9 cellular contexts compared by ENCODE assay signal in the genomic region with DNA sequence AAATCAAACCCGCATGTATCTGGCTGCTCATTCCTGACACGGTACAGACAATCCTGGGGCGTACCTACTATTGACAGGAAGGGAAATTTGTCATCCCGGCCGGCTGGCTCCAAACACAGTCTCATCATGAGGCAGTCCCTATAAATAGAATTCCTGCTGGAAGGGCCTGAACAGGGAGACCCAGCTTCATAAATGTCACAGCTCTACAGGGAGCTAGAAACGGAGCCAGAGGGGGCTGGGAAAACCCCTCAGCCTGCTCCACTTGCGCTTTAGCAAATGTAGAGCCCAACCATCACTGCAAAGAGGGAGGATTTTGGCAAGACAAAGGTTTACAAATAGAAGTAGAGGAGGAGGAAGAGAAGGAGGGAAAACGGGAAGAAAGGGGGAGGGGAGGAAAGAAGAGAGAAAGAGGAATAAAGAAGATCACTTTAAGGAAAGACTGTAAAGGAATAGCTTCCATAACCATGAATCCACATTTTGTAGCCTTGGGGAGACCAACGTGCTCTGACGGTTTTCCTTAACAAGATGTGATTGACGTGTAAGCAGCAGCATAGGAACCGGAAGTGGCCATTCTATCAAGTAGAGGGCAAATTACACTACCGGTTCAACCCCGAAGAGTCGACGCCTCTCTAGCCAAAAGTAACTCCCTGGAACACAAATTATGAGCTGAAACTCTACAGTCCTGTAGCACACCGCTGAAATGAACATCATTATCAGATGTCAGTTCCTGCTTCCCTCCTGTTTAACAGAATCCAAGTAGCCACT. TPM values are rescaled to one million over a fixed set of nuclear protein-coding genes. Genes with fewer than 3 reads are reported as not detected.
DNase-seq lines count a peak whose midpoint lies in the region; ATAC-seq, FAIRE-seq and TF ChIP-seq lines count a peak whose summit lies in the region.
"Had no signal": no experiment of that assay in that cellular context is flagged by ENCODE, and none has a peak within 500 bp of the region (broad histone marks: within the 10 kb centered on the region; RNA-seq: fewer than 3 reads in every experiment).

No MANE protein-coding gene starts in this region.

- peak; percentile 88 for ATAC-seq in GM23338
- ATAC-seq in GM12878 = no peak
- ATAC-seq in heart right ventricle = peak; percentile 79 to 93 (median 88)
- no peak for ATAC-seq in activated CD8-positive, alpha-beta T cell treated with anti-CD3 and anti-CD28 coated beads for 36 hours

- H3K27ac Mint-ChIP-seq in GM23338 = peak overlapping the region; percentile 65
- no peak overlapping the region for H3K27ac Mint-ChIP-seq in activated CD8-positive, alpha-beta T cell treated with anti-CD3 and anti-CD28 coated beads for 36 hours

- peak; percentile 53 for DNase-seq in GM23338 (ENCODE audit: low spot score)
- DNase-seq in GM12878 (ENCODE audit: low read depth, low spot score) = no peak
- DNase-seq in heart right ventricle = peak; percentile 71 to 87
- DNase-seq in posterior vena cava (ENCODE audit: low spot score) = peak; percentile 81
- no peak for DNase-seq in activated CD8-positive, alpha-beta T cell treated with anti-CD3 and anti-CD28 coated beads for 36 hours
- DNase-seq in NCI-H2196 (lab: John Stamatoyannopoulos, UW; ENCODE audit: unreplicated experiment) = no peak
- no peak for DNase-seq in stimulated activated CD4-positive, alpha-beta T cell treated with anti-CD3 and anti-CD28 coated beads, Interleukin-4, amount 100 ng/mL, for 24 hours
- no peak for DNase-seq in activated CD8-positive, alpha-beta memory T cell treated with anti-CD3 and anti-CD28 coated beads, Interleukin-2, amount 50 U/mL, for 4 hours

- POLR2A ChIA-PET in GM12878 (lab: Charles Lee) = interaction anchor here (0.5 to 0.6 kb wide), 2 partner anchors 207 to 294 kb away, joined by 3 read pairs; no protein-coding TSS in a partner anchor
- POLR2A ChIA-PET in activated CD8-positive, alpha-beta T cell treated with anti-CD3 and anti-CD28 coated beads for 36 hours (lab: Charles Lee) = no interaction called here

- in situ Hi-C loops in GM12878 (cut with MboI) = no loop called here

- peaks cover 2% of the 10 kb centered on the region; the same call in 1 of the 3 replicates for H3K9me3 Mint-ChIP-seq in GM23338
- no peaks in the 10 kb centered on the region for H3K9me3 Mint-ChIP-seq in activated CD8-positive, alpha-beta T cell treated with anti-CD3 and anti-CD28 coated beads for 36 hours

- H3K9me3 ChIP-seq in GM12878 (replicated peaks; ENCODE audit: control insufficient read depth, insufficient read depth, low read length) (no peaks in the 10 kb centered on the region), heart right ventricle (no peaks in the 10 kb centered on the region)
- H3K9me3 ChIP-seq: SJCRH30 had no signal

- peaks cover 3% of the 10 kb centered on the region for H3K27me3 Mint-ChIP-seq in GM23338 (ENCODE audit: insufficient read depth, low read depth, poor library complexity)
- no peaks in the 10 kb centered on the region for H3K27me3 Mint-ChIP-seq in activated CD8-positive, alpha-beta T cell treated with anti-CD3 and anti-CD28 coated beads for 36 hours

- no peaks in the 10 kb centered on the region for H3K79me2 ChIP-seq in GM23338 (replicated peaks; ENCODE audit: insufficient read depth)
- no peaks in the 10 kb centered on the region for H3K79me2 ChIP-seq in GM12878 (ENCODE audit: control insufficient read depth, insufficient read depth, low read length)

- H3K4me1 ChIP-seq in GM23338 (ENCODE audit: insufficient read depth) (peaks cover 30% of the 10 kb centered on the region), GM12878 (ENCODE audit: control insufficient read depth, insufficient read depth, low read length) (no peaks in the 10 kb centered on the region), heart right ventricle (peaks cover 10 to 76% (median 52%) of the 10 kb centered on the region in 9 donors)

- H3K36me3 Mint-ChIP-seq in GM23338 (ENCODE audit: low read depth) = peaks cover 12% of the 10 kb centered on the region; the same call in 1 of the 3 replicates
- H3K36me3 Mint-ChIP-seq in activated CD8-positive, alpha-beta T cell treated with anti-CD3 and anti-CD28 coated beads for 36 hours (ENCODE audit: low read depth) = peaks cover 2% of the 10 kb centered on the region

- intact Hi-C loops in GM12878 (cut with micrococcal nuclease; ENCODE audit: unreplicated experiment) = no loop called here
- intact Hi-C loops in heart right ventricle (cut with DNase I) = loop anchor here in 4 of 10 donors (2.0 to 10.0 kb wide), 4 partner anchors 57 to 62 kb away; a partner anchor contains a TSS
- intact Hi-C loops in posterior vena cava (cut with DNase I) = no loop called here
- intact Hi-C loops in activated CD8-positive, alpha-beta T cell treated with anti-CD3 and anti-CD28 coated beads for 36 hours (cut with micrococcal nuclease) = no loop called here

- H3K27me3 ChIP-seq in GM23338 (ENCODE audit: insufficient read depth) (no peaks in the 10 kb centered on the region), GM12878 (replicated peaks in 1 of 2; ENCODE audit: control insufficient read depth in 2 of 2, insufficient read depth in 2 of 2, low read length in 1 of 2) (no peaks in the 10 kb centered on the region), heart right ventricle (no peaks in the 10 kb centered on the region)
- H3K27me3 ChIP-seq: SJCRH30 had no signal

- no peak for TF ChIP-seq CTCF in GM23338 (conservative IDR thresholded peaks at IDR 0.05; ENCODE audit: low read depth in 2 of 2)
- no peak for TF ChIP-seq CTCF in GM12878 (IDR thresholded peaks at IDR 0.05 in 2 of 3, conservative IDR thresholded peaks at IDR 0.05 in 1 of 3; ENCODE audit: control insufficient read depth in 2 of 3, extremely low read depth in 1 of 3, insufficient read depth in 1 of 3, low read depth in 3 of 3, low read length in 3 of 3)
- no peak for TF ChIP-seq CTCF in heart right ventricle (IDR thresholded peaks at IDR 0.05)
- TF ChIP-seq CTCF in activated CD8-positive, alpha-beta T cell treated with anti-CD3 and anti-CD28 coated beads for 36 hours (IDR thresholded peaks at IDR 0.05) = no peak

- RAD21 ChIA-PET in GM12878 (lab: Charles Lee; ENCODE audit: unreplicated experiment) = no interaction called here

- H3K27ac ChIP-seq in GM23338 (ENCODE audit: low read depth) (no peak overlapping the region), GM12878 (ENCODE audit: control insufficient read depth, insufficient read depth) (no peak overlapping the region), heart right ventricle (peak overlapping the region; percentile 83 to 97 (median 90))
- H3K27ac ChIP-seq: SJCRH30 had no signal

- H3K4me3 Mint-ChIP-seq in GM23338 = no peak overlapping the region
- H3K4me3 Mint-ChIP-seq in activated CD8-positive, alpha-beta T cell treated with anti-CD3 and anti-CD28 coated beads for 36 hours = no peak overlapping the region

- H3K4me3 ChIP-seq in GM23338 = no peak overlapping the region
- H3K4me3 ChIP-seq in GM12878 = no peak overlapping the region
- H3K4me3 ChIP-seq in heart right ventricle = peak overlapping the region in 6 of 10 donors; percentile 17 to 34 (median 28)
- H3K4me3 ChIP-seq: SJCRH30 had no signal

- H2AFZ ChIP-seq in GM23338 = peak overlapping the region; percentile 28; the same call in 1 of the 2 replicates
- no peak overlapping the region for H2AFZ ChIP-seq in GM12878 (ENCODE audit: control insufficient read depth, low read depth, low read length)

- H3K36me3 ChIP-seq in GM23338 (ENCODE audit: insufficient read depth) (0 out of 2 replicates have a peak, but pooled peaks cover 3% of the 10 kb centered on the region), GM12878 (ENCODE audit: control insufficient read depth in 2 of 2, insufficient read depth in 2 of 2, low read length in 1 of 2) (peaks cover 0 to 4% of the 10 kb centered on the region in 2 experiments; a peak in 1 of 4 replicates), heart right ventricle (no peaks in the 10 kb centered on the region)
- H3K36me3 ChIP-seq: SJCRH30 had no signal

- CTCF ChIA-PET in GM12878 (lab: Yijun Ruan, JAX) = interaction anchor here (1.0 kb wide), 1 partner anchor 16 kb away, joined by 3 read pairs; no protein-coding TSS in a partner anchor
- CTCF ChIA-PET in activated CD8-positive, alpha-beta T cell treated with anti-CD3 and anti-CD28 coated beads for 36 hours (lab: Charles Lee) = interaction anchor here (0.6 kb wide), 1 partner anchor 763 kb away, joined by 3 read pairs; no protein-coding TSS in a partner anchor

- BruUV-seq in GM12878 (replicated peaks; lab: Mats Ljungman, UMichigan) = no TSS peak

- TF ChIP-seq RAD21 in GM12878 (IDR thresholded peaks at IDR 0.05; ENCODE audit: insufficient read depth, low read depth, low read length) = no peak

- TF ChIP-seq POLR2A in GM12878 (IDR thresholded peaks at IDR 0.05; ENCODE audit: low read depth, low read length) = no peak

- no peaks in the 10 kb centered on the region for H3F3A ChIP-seq in GM23338 (replicated peaks; ENCODE audit: low read depth)

- H3K4me2 ChIP-seq in GM23338 = peak overlapping the region; percentile 23
- no peak overlapping the region for H3K4me2 ChIP-seq in GM12878 (ENCODE audit: control insufficient read depth, insufficient read depth)

- FAIRE-seq in GM12878 (lab: Jason Lieb, UNC) = no peak

- peaks cover 30% of the 10 kb centered on the region for H3K4me1 Mint-ChIP-seq in GM23338
- no peaks in the 10 kb centered on the region for H3K4me1 Mint-ChIP-seq in activated CD8-positive, alpha-beta T cell treated with anti-CD3 and anti-CD28 coated beads for 36 hours (ENCODE audit: low read depth)

- no peak for TF ChIP-seq EP300 in GM12878 (IDR thresholded peaks at IDR 0.05; ENCODE audit: borderline replicate concordance in 1 of 2, control insufficient read depth in 1 of 2, low read depth in 2 of 2, low read length in 2 of 2)

- H3K9me2 ChIP-seq in GM23338 (ENCODE audit: insufficient read depth) = no peaks in the 10 kb centered on the region

- H3K9ac ChIP-seq in GM12878 (ENCODE audit: control insufficient read depth, insufficient read depth, low read length) = no peak overlapping the region

- no peaks in the 10 kb centered on the region for H4K20me1 ChIP-seq in GM23338 (replicated peaks; ENCODE audit: insufficient read depth)
- no peaks in the 10 kb centered on the region for H4K20me1 ChIP-seq in GM12878 (ENCODE audit: control insufficient read depth, insufficient read depth)

- WGBS in GM12878 (ENCODE audit: insufficient coverage, insufficient replicate concordance, low lambda C conversion rate, missing lambda C conversion rate) = 85% methylated on average over 17 of the region's 17 CpGs
- WGBS in heart right ventricle, 2 donors = 11 to 17% methylated on average over 17 of the region's 17 CpGs

- SMC1A ChIA-PET in GM12878 (lab: Charles Lee; ENCODE audit: uncharacterized antibody, unreplicated experiment) = interaction anchor here (0.9 to 1.3 kb wide), 3 partner anchors 22 to 65 kb away, joined by 3 to 4 read pairs (median 3); no protein-coding TSS in a partner anchor

RNA-seq across cellular contexts. Expression of a gene that starts 56.8 kb away (rescaled TPM):
- total RNA-seq in GM23338 (2014; rRNA removed; shearing (Covaris generic)) = 8.3 and 12.5 TPM in 2 replicates
- polyA plus RNA-seq in GM23338 (2016; fragmentation: Nextera tagmentation; extraction: Ambion mirVana) = 13.2 and 15.7 TPM in 2 replicates
- 146 and 150 TPM in 2 replicates for total RNA-seq in GM12878 (2013; cell fraction: nucleolus; rRNA removed)
- 5.0 and 6.6 TPM in 2 replicates for total RNA-seq in GM12878 (2014; rRNA removed)
- 8.2 and 9.5 TPM in 2 replicates for total RNA-seq in GM12878 (2014; rRNA removed; fragmentation: Illumina TruSeq; extraction: Trizol)
- total RNA-seq in GM12878 (2021) = 7.5 and 9.0 TPM in 2 replicates
- 1.2 TPM for polyA plus RNA-seq in GM12878 (2011; ENCODE audit: low read depth)
- polyA plus RNA-seq in GM12878 (2011; rRNA removed) = 1.8 and 2.2 TPM in 2 replicates
- polyA plus RNA-seq in GM12878 (2011; cell fraction: cytosol; rRNA removed) = 0.76 and 0.82 TPM in 2 replicates
- polyA plus RNA-seq in GM12878 (2011; cell fraction: nucleus; rRNA removed) = 14.9 and 15.2 TPM in 2 replicates
- 0.73 and 1.2 TPM in 2 replicates for polyA plus RNA-seq in GM12878 (2012)
- polyA plus RNA-seq in GM12878 (2014; fragmentation: Illumina TruSeq; extraction: Trizol) = 1.6 and 4.9 TPM in 2 replicates
- 1 to 10 TPM in 1 of 2 experiments, under 1 TPM in 1; 0.15 to 1.4 TPM for polyA plus RNA-seq in GM12878 (2014; fragmentation: Nextera tagmentation; extraction: Ambion mirVana)
- 1.3 and 2.9 TPM in 2 replicates for polyA plus RNA-seq in GM12878 (2014; rRNA removed)
- 1 to 10 TPM; 1.7 to 3.8 TPM for polyA plus RNA-seq in GM12878 (2016; fragmentation: Nextera tagmentation; extraction: Ambion mirVana)
- polyA minus RNA-seq in GM12878 (2011; rRNA and poly(A)+ RNA removed) = 76.5 and 87.9 TPM in 2 replicates
- polyA minus RNA-seq in GM12878 (2011; cell fraction: cytosol; rRNA and poly(A)+ RNA removed) = 6.0 and 6.7 TPM in 2 replicates
- 89.9 and 106 TPM in 2 replicates for polyA minus RNA-seq in GM12878 (2011; cell fraction: nucleus; rRNA and poly(A)+ RNA removed)
- 1,000 to 10,000 TPM; 2,633 to 4,921 (median 3,995) TPM for total RNA-seq in heart right ventricle
- polyA plus RNA-seq in heart right ventricle = 100 to 1,000 TPM in 1 of 2 donors, 10 to 100 TPM in 1; 65.7 to 862 TPM
- 1 to 10 TPM; 6.4 to 6.7 TPM for total RNA-seq in posterior vena cava
- total RNA-seq in activated CD8-positive, alpha-beta T cell treated with anti-CD3 and anti-CD28 coated beads for 36 hours = 1 to 10 TPM; 2.8 to 4.3 TPM

Comparison
In these comparisons a context has a peak if more than half of its experiments do, and no peak if none do; other contexts are left out.
1. ATAC-seq: peak in GM23338 (single experiment) and heart right ventricle (8 of 8); none in GM12878 (single experiment) and activated CD8-positive, alpha-beta T cell treated with anti-CD3 and anti-CD28 coated beads for 36 hours (single experiment).
2. DNase-seq: peak in GM23338 (single experiment), heart right ventricle (2 of 2) and posterior vena cava (single experiment); none in GM12878 (single experiment), activated CD8-positive, alpha-beta T cell treated with anti-CD3 and anti-CD28 coated beads for 36 hours (single experiment), NCI-H2196 (single experiment), stimulated activated CD4-positive, alpha-beta T cell treated with anti-CD3 and anti-CD28 coated beads, Interleukin-4, amount 100 ng/mL, for 24 hours (single experiment) and activated CD8-positive, alpha-beta memory T cell treated with anti-CD3 and anti-CD28 coated beads, Interleukin-2, amount 50 U/mL, for 4 hours (single experiment).
3. H3K27ac ChIP-seq: peak in heart right ventricle (10 of 10); none in GM23338 (single experiment) and GM12878 (single experiment).
4. H3K4me3 ChIP-seq: peak in heart right ventricle (6 of 10); none in GM23338 (single experiment) and GM12878 (single experiment).
5. RNA of a gene that starts 56.8 kb away (total RNA-seq): 2,633 to 4,921 TPM in heart right ventricle; 8.3 to 12.5 TPM in GM23338, 5.0 to 150 TPM in GM12878, 6.4 to 6.7 TPM in posterior vena cava and 2.8 to 4.3 TPM in activated CD8-positive, alpha-beta T cell treated with anti-CD3 and anti-CD28 coated beads for 36 hours; every median in the first group is over 10 times any median in the second.